In genomic region chr20:64035933-64036345, GRCh38 we compare ENCODE assay signal across 1 cellular context.
TF ChIP-seq lines count a peak whose summit lies in the region.

TSS of gene C20orf204 (plus strand) at chr20:64036182. CDS start at chr20:64036324, 142 bp downstream.

TF ChIP-seq in K562, 482 proteins besides CTCF, POLR2A, EP300 and RAD21:
- no peak for TF ChIP-seq ZNF778 (CRISPR knock-in tag; IDR thresholded peaks at IDR 0.05)
- TF ChIP-seq KDM4B (IDR thresholded peaks at IDR 0.05; ENCODE audit: borderline replicate concordance in 2 of 2, low read depth in 1 of 2) = no peak
- TF ChIP-seq GTF3C2 (IDR thresholded peaks at IDR 0.05; ENCODE audit: borderline replicate concordance, extremely low read depth, insufficient read length) = no peak
- no peak for TF ChIP-seq ETS2 (tag; IDR thresholded peaks at IDR 0.05; ENCODE audit: borderline replicate concordance, poor library complexity, severe bottlenecking)
- TF ChIP-seq ZBTB5 (IDR thresholded peaks at IDR 0.05) = no peak
- no peak for TF ChIP-seq ZNF785 (CRISPR knock-in tag; IDR thresholded peaks at IDR 0.05)
- TF ChIP-seq E2F6 (IDR thresholded peaks at IDR 0.05; ENCODE audit: borderline replicate concordance in 1 of 2, extremely low read depth in 1 of 2, insufficient read depth in 1 of 2, insufficient read length in 1 of 2, low read depth in 1 of 2, low read length in 1 of 2, poor library complexity in 1 of 2, severe bottlenecking in 1 of 2) = no peak
- peak; percentile 62 for TF ChIP-seq POLR2G (IDR thresholded peaks at IDR 0.05; ENCODE audit: low read depth, low read length)
- TF ChIP-seq PCBP1 (IDR thresholded peaks at IDR 0.05; ENCODE audit: low read depth, low read length, poor library complexity, severe bottlenecking) = peak; percentile 40
- TF ChIP-seq ZBTB7A (IDR thresholded peaks at IDR 0.05; ENCODE audit: borderline replicate concordance, control insufficient read depth, low read depth, low read length) = peak; percentile 8; the same call in 1 of the 2 replicates
- TF ChIP-seq ZNF384 (IDR thresholded peaks at IDR 0.05; ENCODE audit: low read depth, low read length) = no peak
